In genomic region chr1:55468438-55468837, GRCh38 we compare ENCODE assay signal across 31 cellular contexts.
A peak's percentile ranks its signal among the peaks of the same experiment; 100 is the strongest.
DNase-seq lines count a peak whose midpoint lies in the region; ATAC-seq, FAIRE-seq and TF ChIP-seq lines count a peak whose summit lies in the region.
"Had no signal": no experiment of that assay in that cellular context is flagged by ENCODE, and none has a peak within 500 bp of the region (broad histone marks: within the 10 kb centered on the region; RNA-seq: fewer than 3 reads in every experiment).

No MANE protein-coding gene starts in this region.

- no peak for FAIRE-seq in GM12891 (lab: Jason Lieb, UNC)
- FAIRE-seq: GM18507 had no signal

- TF ChIP-seq POLR2A in uterus (IDR thresholded peaks at IDR 0.05) (no peak), GM12891 (IDR thresholded peaks at IDR 0.05; ENCODE audit: low read depth, low read length) (no peak)

- DNase-seq in HFF-Myc (ENCODE audit: extremely low read depth, low read depth) (peak; percentile 69), brain pericyte (ENCODE audit: low read depth, low spot score) (peak; percentile 60), foreskin fibroblast (peak; percentile 57 to 86), uterus (no peak), GM12891 (ENCODE audit: insufficient read length, low spot score) (no peak)
- DNase-seq in activated CD4-positive, CD25-positive, alpha-beta regulatory T cell treated with anti-CD3 and anti-CD28 coated beads, Interleukin-2, amount 50 U/mL, for 72 hours = no peak
- DNase-seq: activated CD4-positive, alpha-beta T cell treated with anti-CD3 and anti-CD28 coated beads for 4 hours; activated CD8-positive, alpha-beta memory T cell treated with anti-CD3 and anti-CD28 coated beads for 24 hours; activated naive CD4-positive, alpha-beta T cell treated with anti-CD3 and anti-CD28 coated beads, Interleukin-2, amount 50 U/mL, for 16 hours; activated T-cell treated with anti-CD3 and anti-CD28 coated beads for 4 hours; anterior cingulate cortex; colonic mucosa; DND-41; effector CD8-positive, alpha-beta T cell; hippocampal formation; MM.1S; mucosa of descending colon; natural killer cell; NCI-H1105 treated with DMSO at 0.1 percent for 48 hours; NCI-H2029; NCI-H2227 treated with DMSO at 0.1 percent for 48 hours; NCI-H526 treated with DMSO at 0.1 percent for 48 hours; PC-9; Right ventricle myocardium superior; stimulated activated CD4-positive, alpha-beta T cell treated with anti-CD3 and anti-CD28 coated beads, Interleukin-15, amount 100 ng/mL, for 24 hours had no signal

- H3K4me1 ChIP-seq in uterus = no peaks in the 10 kb centered on the region
- H3K4me1 ChIP-seq: colonic mucosa, gastroesophageal sphincter, HAP-1 had no signal

- H3K4me3 ChIP-seq in HFF-Myc (replicated peaks; ENCODE audit: low read depth, low read length) = no peak overlapping the region
- H3K4me3 ChIP-seq in foreskin fibroblast (ENCODE audit: low read depth in 1 of 2, low read length in 2 of 2) = no peak overlapping the region
- no peak overlapping the region for H3K4me3 ChIP-seq in uterus
- H3K4me3 ChIP-seq: colonic mucosa, gastroesophageal sphincter, HAP-1, mucosa of descending colon, ovary, PC-9 had no signal

- TF ChIP-seq CTCF in HFF-Myc (IDR thresholded peaks at IDR 0.05; ENCODE audit: low read depth, low read length, missing control alignments) (no peak), foreskin fibroblast (IDR thresholded peaks at IDR 0.05; ENCODE audit: low read depth, low read length) (no peak), uterus (IDR thresholded peaks at IDR 0.05) (no peak)

- no peaks in the 10 kb centered on the region for H3K27me3 ChIP-seq in uterus
- H3K27me3 ChIP-seq: colonic mucosa, gastroesophageal sphincter, ovary had no signal

- H3K9me3 ChIP-seq in uterus = no peaks in the 10 kb centered on the region
- H3K9me3 ChIP-seq: colonic mucosa, gastroesophageal sphincter, HAP-1, mucosa of descending colon, ovary had no signal

- H3K36me3 ChIP-seq in uterus = no peaks in the 10 kb centered on the region
- H3K36me3 ChIP-seq: colonic mucosa, gastroesophageal sphincter, HAP-1, ovary had no signal

- intact Hi-C loops in uterus (cut with DNase I; ENCODE audit: low total_unique reads) = no loop called here

- ATAC-seq in GM21390 (IDR thresholded peaks at IDR 0.05; ENCODE audit: unreplicated experiment) = no peak
- ATAC-seq: gastroesophageal sphincter, mucosa of descending colon, natural killer cell had no signal

- H3K27ac ChIP-seq in uterus = peak overlapping the region; percentile 10 to 33
- H3K27ac ChIP-seq: colonic mucosa, epithelial cell of prostate, gastroesophageal sphincter, ovary, PC-9 had no signal

TF ChIP-seq in GM12891, 5 proteins besides CTCF, POLR2A, EP300 and RAD21:
- no peak for TF ChIP-seq POU2F2 (IDR thresholded peaks at IDR 0.05; ENCODE audit: low read depth, low read length)
- TF ChIP-seq PAX5 (IDR thresholded peaks at IDR 0.05; ENCODE audit: insufficient read depth, low read length, severe bottlenecking) = no peak
- TF ChIP-seq SPI1 (IDR thresholded peaks at IDR 0.05; ENCODE audit: low read depth, low read length) = no peak
- no peak for TF ChIP-seq TAF1 (IDR thresholded peaks at IDR 0.05; ENCODE audit: low read depth, low read length)
- TF ChIP-seq POLR2AphosphoS5 (IDR thresholded peaks at IDR 0.05; ENCODE audit: low read depth, low read length) = no peak

Comparison
In these comparisons a context has a peak if more than half of its experiments do, and no peak if none do; other contexts are left out.
1. DNase-seq: peak in HFF-Myc (single experiment), brain pericyte (single experiment) and foreskin fibroblast (2 of 2); none in uterus (0 of 2), GM12891 (single experiment) and activated CD4-positive, CD25-positive, alpha-beta regulatory T cell treated with anti-CD3 and anti-CD28 coated beads, Interleukin-2, amount 50 U/mL, for 72 hours (single experiment).